10 cellular contexts compared by ENCODE assay signal in genomic region chr3:57805674-57806073, GRCh38. TPM values are rescaled to one million over a fixed set of nuclear protein-coding genes. Genes with fewer than 3 reads are reported as not detected.
DNase-seq lines count a peak whose midpoint lies in the region; ATAC-seq, FAIRE-seq and TF ChIP-seq lines count a peak whose summit lies in the region.
"Had no signal": no experiment of that assay in that cellular context is flagged by ENCODE, and none has a peak within 500 bp of the region (broad histone marks: within the 10 kb centered on the region; RNA-seq: fewer than 3 reads in every experiment).

No MANE protein-coding gene starts in this region.

- POLR2A ChIA-PET in naive thymus-derived CD4-positive, alpha-beta T cell (lab: Charles Lee), result interaction anchor here (0.9 kb wide), 1 partner anchor 9 kb away, joined by 3 read pairs; no protein-coding TSS in a partner anchor

- H3K9me3 ChIP-seq in naive thymus-derived CD4-positive, alpha-beta T cell (ENCODE audit: control insufficient read depth in 2 of 3, low read length in 3 of 3), result no peaks in the 10 kb centered on the region

- peak overlapping the region in 5 of 10 donors; percentile 2 to 80 (median 35) for H3K4me3 Mint-ChIP-seq in naive thymus-derived CD4-positive, alpha-beta T cell
- H3K4me3 Mint-ChIP-seq: activated naive CD4-positive, alpha-beta T cell treated with anti-CD3 and anti-CD28 coated beads, Interleukin-2, amount 10 ng/mL, durations not matched to agents 7 days and 5 days had no signal

- FAIRE-seq in G401.6 (lab: Jason Lieb, UNC), result peak; percentile 76

- H3K27me3 Mint-ChIP-seq in naive thymus-derived CD4-positive, alpha-beta T cell, result no peaks in the 10 kb centered on the region
- H3K27me3 Mint-ChIP-seq: activated naive CD4-positive, alpha-beta T cell treated with anti-CD3 and anti-CD28 coated beads, Interleukin-2, amount 10 ng/mL, durations not matched to agents 7 days and 5 days had no signal

- peaks cover 0 to 14% (median 3%) of the 10 kb centered on the region in 5 donors for H3K36me3 Mint-ChIP-seq in naive thymus-derived CD4-positive, alpha-beta T cell

- no peak overlapping the region for H3K27ac ChIP-seq in naive thymus-derived CD4-positive, alpha-beta T cell (ENCODE audit: low read depth, low read length)

- peaks cover 0 to 3% (median 0%) of the 10 kb centered on the region in 11 donors for H3K9me3 Mint-ChIP-seq in naive thymus-derived CD4-positive, alpha-beta T cell
- H3K9me3 Mint-ChIP-seq: activated naive CD4-positive, alpha-beta T cell treated with anti-CD3 and anti-CD28 coated beads, Interleukin-2, amount 10 ng/mL, durations not matched to agents 7 days and 5 days had no signal

- no peaks in the 10 kb centered on the region for H3K27me3 ChIP-seq in naive thymus-derived CD4-positive, alpha-beta T cell (ENCODE audit: control insufficient read depth in 2 of 2, insufficient read depth in 2 of 2, low read length in 2 of 2)

- peaks cover 8 to 20% of the 10 kb centered on the region in 2 donors for H3K4me1 ChIP-seq in naive thymus-derived CD4-positive, alpha-beta T cell (ENCODE audit: control insufficient read depth in 2 of 2, insufficient read depth in 2 of 2, low read length in 2 of 2)

- H3K36me3 ChIP-seq in naive thymus-derived CD4-positive, alpha-beta T cell (ENCODE audit: control insufficient read depth in 2 of 3, insufficient read depth in 3 of 3, low read length in 3 of 3), result no peaks in the 10 kb centered on the region

- H3K4me3 ChIP-seq in NB4 (ENCODE audit: low read depth, low read length) (no peak overlapping the region), choroid plexus epithelial cell (ENCODE audit: low read depth, low read length) (no peak overlapping the region)
- no peak overlapping the region for H3K4me3 ChIP-seq in naive thymus-derived CD4-positive, alpha-beta T cell (ENCODE audit: low read length)

- TF ChIP-seq POLR2A in NB4 (IDR thresholded peaks at IDR 0.05; ENCODE audit: extremely low read depth, insufficient read length), result no peak

- peak overlapping the region in 5 of 9 donors; percentile 5 to 94 (median 20) for H3K27ac Mint-ChIP-seq in naive thymus-derived CD4-positive, alpha-beta T cell
- H3K27ac Mint-ChIP-seq: activated naive CD4-positive, alpha-beta T cell treated with anti-CD3 and anti-CD28 coated beads, Interleukin-2, amount 10 ng/mL, durations not matched to agents 7 days and 5 days had no signal

- intact Hi-C loops in naive thymus-derived CD4-positive, alpha-beta T cell (cut with micrococcal nuclease), result loop anchor here in 1 of 2 donors (2.0 kb wide), 1 partner anchor 113 kb away; the partner anchor contains the start of gene DENND6A
- intact Hi-C loops in posterior cingulate gyrus (cut with DNase I), result no loop called here

- CTCF ChIA-PET in naive thymus-derived CD4-positive, alpha-beta T cell (lab: Charles Lee), result no interaction called here

- peaks cover 46 to 90% (median 84%) of the 10 kb centered on the region in 7 donors for H3K4me1 Mint-ChIP-seq in naive thymus-derived CD4-positive, alpha-beta T cell

- peak; percentile 55 for DNase-seq in NB4 (ENCODE audit: low read depth)
- DNase-seq in choroid plexus epithelial cell (ENCODE audit: low read depth), result peak; percentile 66
- DNase-seq in naive thymus-derived CD4-positive, alpha-beta T cell, result no peak
- DNase-seq in posterior cingulate gyrus, result no peak
- no peak for DNase-seq in activated effector memory CD4-positive, alpha-beta T cell treated with anti-CD3 and anti-CD28 coated beads, Interleukin-2, amount 50 U/mL, for 16 hours
- no peak for DNase-seq in activated CD4-positive, alpha-beta T cell treated with anti-CD3 and anti-CD28 coated beads, Interleukin-2, amount 50 U/mL, for 48 hours
- DNase-seq: activated naive CD4-positive, alpha-beta T cell treated with anti-CD3 and anti-CD28 coated beads, Interleukin-2, amount 10 ng/mL, durations not matched to agents 7 days and 5 days had no signal

- TF ChIP-seq CTCF in NB4 (IDR thresholded peaks at IDR 0.05; ENCODE audit: low read depth, low read length) (no peak), choroid plexus epithelial cell (conservative IDR thresholded peaks at IDR 0.05; ENCODE audit: low read depth, low read length) (no peak)

- peak; percentile 46 for ATAC-seq in naive thymus-derived CD4-positive, alpha-beta T cell
- no peak for ATAC-seq in GM21576 (IDR thresholded peaks at IDR 0.05; ENCODE audit: unreplicated experiment)
- ATAC-seq: left lobe of liver had no signal

RNA-seq across cellular contexts. Expression of gene SLMAP, which starts 49.6 kb away (rescaled TPM):
- total RNA-seq in naive thymus-derived CD4-positive, alpha-beta T cell, result 10 to 100 TPM; 54.6 to 77.1 (median 66.6) TPM
- 10 to 100 TPM; 20.2 to 30.8 TPM for polyA plus RNA-seq in naive thymus-derived CD4-positive, alpha-beta T cell

Comparison
In these comparisons a context has a peak if more than half of its experiments do, and no peak if none do; other contexts are left out.
1. DNase-seq: peak in NB4 (single experiment) and choroid plexus epithelial cell (single experiment); none in naive thymus-derived CD4-positive, alpha-beta T cell (0 of 9), posterior cingulate gyrus (0 of 10), activated effector memory CD4-positive, alpha-beta T cell treated with anti-CD3 and anti-CD28 coated beads, Interleukin-2, amount 50 U/mL, for 16 hours (single experiment) and activated CD4-positive, alpha-beta T cell treated with anti-CD3 and anti-CD28 coated beads, Interleukin-2, amount 50 U/mL, for 48 hours (0 of 2).